Comparison of ENCODE assay signal across 8 cellular contexts in the genomic region with DNA sequence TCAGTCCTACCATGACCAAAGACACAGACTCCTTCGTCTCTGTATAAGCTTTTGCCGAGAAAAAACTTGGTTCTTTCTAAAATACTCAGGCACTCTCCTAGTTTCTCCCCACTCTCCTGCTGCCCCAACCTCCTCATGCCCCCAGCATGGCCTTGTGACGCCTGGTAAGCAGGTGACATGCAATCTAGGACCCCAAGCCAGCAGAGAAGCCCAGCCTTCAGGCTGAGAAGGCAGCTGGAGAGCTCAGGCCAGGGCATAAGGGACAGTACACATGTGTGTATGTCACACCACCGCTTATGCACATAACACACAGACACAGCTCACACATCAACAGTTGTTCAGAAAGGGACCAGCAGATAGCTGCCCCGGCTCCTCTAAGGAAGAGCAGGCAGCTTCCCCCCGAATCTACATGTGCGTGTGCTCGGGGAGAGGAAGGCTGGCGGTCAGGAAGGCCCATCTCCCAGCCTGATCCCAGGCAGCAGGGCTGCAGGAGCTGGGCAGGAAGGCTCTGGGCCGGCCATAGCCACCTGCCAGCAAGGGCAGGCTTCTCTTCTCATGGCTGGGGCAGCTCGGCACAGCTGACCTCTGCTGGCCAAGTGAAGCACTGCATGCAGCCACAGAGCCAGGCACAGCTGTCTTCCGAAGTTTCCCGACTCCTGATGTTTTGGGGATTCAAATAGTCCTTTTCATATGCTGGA. TPM values are rescaled to one million over a fixed set of nuclear protein-coding genes. Genes with fewer than 3 reads are reported as not detected.
A peak's percentile ranks its signal among the peaks of the same experiment; 100 is the strongest.
DNase-seq lines count a peak whose midpoint lies in the region; ATAC-seq, FAIRE-seq and TF ChIP-seq lines count a peak whose summit lies in the region.

No MANE protein-coding gene starts in this region.

- peak; percentile 98 for TF ChIP-seq CTCF in lower lobe of right lung (IDR thresholded peaks at IDR 0.05)

- H3K27ac ChIP-seq in lower lobe of right lung: no peak overlapping the region

- H3K27me3 ChIP-seq in lower lobe of right lung (ENCODE audit: low read depth): no peaks in the 10 kb centered on the region

- H3K4me3 ChIP-seq in lower lobe of right lung: no peak overlapping the region

- ATAC-seq in HG02642 (IDR thresholded peaks at IDR 0.05; ENCODE audit: poor library complexity, unreplicated experiment): peak; percentile 61
- peak; percentile 90 to 91 for ATAC-seq in lower lobe of right lung
- no peak for ATAC-seq in HG03378 (IDR thresholded peaks at IDR 0.05; ENCODE audit: unreplicated experiment)

- DNase-seq in NCI-H2227 (lab: John Stamatoyannopoulos, UW; ENCODE audit: unreplicated experiment) (peak; percentile 67), dedifferentiated amniotic fluid mesenchymal stem cell (ENCODE audit: extremely low spot score) (peak; percentile 26), lower lobe of right lung (peak; percentile 78)
- peak; percentile 46 to 52 for DNase-seq in activated CD4-positive, alpha-beta T cell treated with anti-CD3 and anti-CD28 coated beads, Interleukin-2, amount 50 U/mL, for 4 hours
- DNase-seq in stimulated activated CD8-positive, alpha-beta memory T cell treated with anti-CD3 and anti-CD28 coated beads, Interleukin-15, amount 100 ng/mL, for 48 hours (ENCODE audit: low read depth in 2 of 2): peak; percentile 25 to 38

- H3K9me3 ChIP-seq in lower lobe of right lung: no peaks in the 10 kb centered on the region

- peaks cover 72% of the 10 kb centered on the region for H3K36me3 ChIP-seq in lower lobe of right lung

- peak; percentile 39 for FAIRE-seq in G401.6 (lab: Jason Lieb, UNC)

- intact Hi-C loops in lower lobe of right lung (cut with DNase I): no loop called here

- no peaks in the 10 kb centered on the region for H3K4me1 ChIP-seq in lower lobe of right lung

RNA-seq across cellular contexts. Expression of gene DDX56, which starts 8.5 kb away (rescaled TPM):
- total RNA-seq in lower lobe of right lung: 45.8 TPM

RNA-seq across cellular contexts. Expression of gene TMED4, which starts 16.8 kb away (rescaled TPM):
- total RNA-seq in lower lobe of right lung: 71.9 TPM

RNA-seq across cellular contexts. Expression of gene NPC1L1, which starts 24.1 kb away (rescaled TPM):
- total RNA-seq in lower lobe of right lung: 0.21 TPM

RNA-seq across cellular contexts. Expression of gene OGDH, which starts 41.2 kb away (rescaled TPM):
- total RNA-seq in lower lobe of right lung: 132 TPM

Comparison
In these comparisons a context has a peak if more than half of its experiments do, and no peak if none do; other contexts are left out.
1. DNase-seq: peak in every context shown above with its lines; median percentile 78 in lower lobe of right lung; 67 in NCI-H2227; 49 in activated CD4-positive, alpha-beta T cell treated with anti-CD3 and anti-CD28 coated beads, Interleukin-2, amount 50 U/mL, for 4 hours; 32 in stimulated activated CD8-positive, alpha-beta memory T cell treated with anti-CD3 and anti-CD28 coated beads, Interleukin-15, amount 100 ng/mL, for 48 hours; 26 in dedifferentiated amniotic fluid mesenchymal stem cell.